ENCODE assay signal across 8 cellular contexts in genomic region chr11:123062892-123063395, GRCh38. TPM values are rescaled to one million over a fixed set of nuclear protein-coding genes. Genes with fewer than 3 reads are reported as not detected.
DNase-seq lines count a peak whose midpoint lies in the region; ATAC-seq, FAIRE-seq and TF ChIP-seq lines count a peak whose summit lies in the region.

No MANE protein-coding gene starts in this region.

- peak overlapping the region; percentile 96 to 100 (median 98) for H3K27ac Mint-ChIP-seq in naive thymus-derived CD8-positive, alpha-beta T cell

- POLR2A ChIA-PET in endothelial cell of umbilical vein (lab: Charles Lee): interaction anchor here (1.1 to 1.6 kb wide), 4 partner anchors 9 to 20 kb away, joined by 3 to 14 read pairs (median 8); no protein-coding TSS in a partner anchor
- POLR2A ChIA-PET in naive thymus-derived CD8-positive, alpha-beta T cell (lab: Charles Lee): interaction anchor here (0.6 to 15.2 kb wide), 22 partner anchors 9 to 1735 kb away, joined by 3 to 220 read pairs (median 8); partner anchors contain the start of gene CRTAM

- H3K27me3 ChIP-seq in SJCRH30 (no peaks in the 10 kb centered on the region), endothelial cell of umbilical vein (ENCODE audit: control insufficient read depth in 2 of 2, insufficient read depth in 2 of 2, low read length in 2 of 2) (no peaks in the 10 kb centered on the region)

- peaks cover 2% of the 10 kb centered on the region for H4K20me1 ChIP-seq in endothelial cell of umbilical vein (replicated peaks; ENCODE audit: control insufficient read depth, extremely low read depth, insufficient read depth, low read length)

- H3K36me3 ChIP-seq in SJCRH30: peaks cover 39% of the 10 kb centered on the region
- H3K36me3 ChIP-seq in endothelial cell of umbilical vein (ENCODE audit: control insufficient read depth in 2 of 2, extremely low read depth in 1 of 2, insufficient read depth in 2 of 2, low read length in 2 of 2): peaks cover 23 to 24% of the 10 kb centered on the region in 2 experiments

- CTCF ChIA-PET in endothelial cell of umbilical vein (lab: Charles Lee): interaction anchor here (1.0 to 2.0 kb wide), 5 partner anchors 9 to 198 kb away, joined by 3 to 10 read pairs (median 6); no protein-coding TSS in a partner anchor

- dilution Hi-C loops in endothelial cell of umbilical vein (cut with MboI; ENCODE audit: extremely low pct_ligation_motif_present, low sequenced_read_pairs): no loop called here

- no peaks in the 10 kb centered on the region for H3K9me3 ChIP-seq in SJCRH30 (replicated peaks)
- no peaks in the 10 kb centered on the region for H3K9me3 ChIP-seq in endothelial cell of umbilical vein (replicated peaks; ENCODE audit: control insufficient read depth, insufficient read depth, low read length)

- peaks cover 50% of the 10 kb centered on the region for H3K79me2 ChIP-seq in endothelial cell of umbilical vein (ENCODE audit: control insufficient read depth, insufficient read depth, low read length)

- BruUV-seq in endothelial cell of umbilical vein (replicated peaks; lab: Mats Ljungman, UMichigan): TSS peak; percentile 71

- FAIRE-seq in endothelial cell of umbilical vein (lab: Jason Lieb, UNC): no peak

- H3K36me3 Mint-ChIP-seq in naive thymus-derived CD8-positive, alpha-beta T cell: peaks cover 41 to 46% (median 41%) of the 10 kb centered on the region in 3 donors

- H3K4me2 ChIP-seq in endothelial cell of umbilical vein (ENCODE audit: insufficient read depth, low read length): peak overlapping the region; percentile 92

- ATAC-seq in naive thymus-derived CD8-positive, alpha-beta T cell: peak; percentile 1 to 13
- no peak for ATAC-seq in GM18498 (IDR thresholded peaks at IDR 0.05; ENCODE audit: unreplicated experiment)
- no peak for ATAC-seq in GM18858 (IDR thresholded peaks at IDR 0.05; ENCODE audit: unreplicated experiment)

- H3K9ac ChIP-seq in endothelial cell of umbilical vein (replicated peaks; ENCODE audit: extremely low read depth, insufficient read depth, low read length): peak overlapping the region; percentile 96

- peak overlapping the region; percentile 96 to 100 (median 99) for H3K4me3 Mint-ChIP-seq in naive thymus-derived CD8-positive, alpha-beta T cell

- H3K4me3 ChIP-seq in HFF-Myc (replicated peaks; ENCODE audit: low read depth, low read length): peak overlapping the region; percentile 90
- peak overlapping the region; percentile 92 for H3K4me3 ChIP-seq in SJCRH30
- H3K4me3 ChIP-seq in endothelial cell of umbilical vein (replicated peaks in 1 of 3; ENCODE audit: insufficient read depth in 1 of 3, low read depth in 1 of 3, low read length in 3 of 3): peak overlapping the region; percentile 12 to 80 (median 66)

- H3K27ac ChIP-seq in SJCRH30 (peak overlapping the region; percentile 100), endothelial cell of umbilical vein (ENCODE audit: insufficient read depth, low read depth, low read length) (peak overlapping the region; percentile 96)

- peaks cover 13% of the 10 kb centered on the region; the same call in 1 of the 2 replicates for H3K4me1 ChIP-seq in SJCRH30
- H3K4me1 ChIP-seq in endothelial cell of umbilical vein (ENCODE audit: control insufficient read depth, extremely low read depth, insufficient read depth, low read length): peaks cover 27% of the 10 kb centered on the region

- intact Hi-C loops in endothelial cell of umbilical vein (cut with micrococcal nuclease): loop anchor here (1.0 to 10.0 kb wide), 10 partner anchors 20 to 1834 kb away; partner anchors contain the start of genes GRAMD1B, JHY, ROBO4 and UBASH3B

- H3K4me1 Mint-ChIP-seq in naive thymus-derived CD8-positive, alpha-beta T cell: peaks cover 37 to 66% (median 53%) of the 10 kb centered on the region in 4 donors

- H2AFZ ChIP-seq in endothelial cell of umbilical vein (ENCODE audit: low read depth, low read length): peak overlapping the region; percentile 27

- peaks cover 0 to 1% (median 0%) of the 10 kb centered on the region in 5 donors for H3K27me3 Mint-ChIP-seq in naive thymus-derived CD8-positive, alpha-beta T cell

- in situ Hi-C loops in Caki2 (cut with HindIII; ENCODE audit: low pct_unique_long_range_greater_than_20kb, low sequenced_read_pairs): loop anchor here (25.0 kb wide), 1 partner anchor 201 kb away; no protein-coding TSS in a partner anchor

- no peaks in the 10 kb centered on the region for H3K9me1 ChIP-seq in endothelial cell of umbilical vein (replicated peaks; ENCODE audit: control insufficient read depth, extremely low read depth, insufficient read depth, low read length)

- TF ChIP-seq CTCF in HFF-Myc (IDR thresholded peaks at IDR 0.05; ENCODE audit: low read depth, low read length, missing control alignments): no peak
- TF ChIP-seq CTCF in endothelial cell of umbilical vein (IDR thresholded peaks at IDR 0.05; ENCODE audit: extremely low read depth in 1 of 2, insufficient read depth in 1 of 2, low read depth in 1 of 2, low read length in 2 of 2): no peak

- DNase-seq in Caki2 (ENCODE audit: low read depth) (peak; percentile 49), HFF-Myc (ENCODE audit: extremely low read depth, low read depth) (no peak), SJCRH30 (peak in 1 of 2 experiments; percentile 40), endothelial cell of umbilical vein (ENCODE audit: low read depth, low spot score) (no peak), UCSD-AML1 (lab: John Stamatoyannopoulos, UW; ENCODE audit: unreplicated experiment) (no peak)
- DNase-seq in naive thymus-derived CD8-positive, alpha-beta T cell: no peak

- peak; percentile 68 for TF ChIP-seq POLR2A in endothelial cell of umbilical vein (IDR thresholded peaks at IDR 0.05; ENCODE audit: low read depth, low read length)

- H3K9me3 Mint-ChIP-seq in naive thymus-derived CD8-positive, alpha-beta T cell: peaks cover 0 to 2% (median 0%) of the 10 kb centered on the region in 9 donors

TF ChIP-seq in endothelial cell of umbilical vein, 7 proteins besides CTCF, POLR2A, EP300 and RAD21:
- TF ChIP-seq JUN (IDR thresholded peaks at IDR 0.05; ENCODE audit: borderline replicate concordance, insufficient read depth, insufficient read length, low read depth) (no peak), FOS (IDR thresholded peaks at IDR 0.05; ENCODE audit: borderline replicate concordance, insufficient read depth, low read length) (no peak), GATA2 (IDR thresholded peaks at IDR 0.05; ENCODE audit: insufficient read depth, insufficient read length, low read depth, low read length) (no peak), MYC (IDR thresholded peaks at IDR 0.05; ENCODE audit: low read depth, low read length) (no peak), EZH2 (IDR thresholded peaks at IDR 0.05; ENCODE audit: borderline replicate concordance, low read depth, low read length, severe bottlenecking) (no peak), POLR2AphosphoS5 (IDR thresholded peaks at IDR 0.05; ENCODE audit: insufficient read depth, low read depth, low read length) (no peak), MAX (IDR thresholded peaks at IDR 0.05; ENCODE audit: insufficient read depth, insufficient read length) (no peak)

RNA-seq across cellular contexts. Expression of gene HSPA8, which starts 1.0 kb away (rescaled TPM):
- 1,733 and 2,309 TPM in 2 replicates for total RNA-seq in Caki2 (2014; rRNA removed; shearing (Covaris generic); ENCODE audit: low replicate concordance)
- 2,768 and 2,819 TPM in 2 replicates for total RNA-seq in SJCRH30 (2014; rRNA removed; shearing (Covaris generic))
- 1,573 and 1,728 TPM in 2 replicates for total RNA-seq in endothelial cell of umbilical vein
- polyA plus RNA-seq in endothelial cell of umbilical vein: 1,383 and 1,403 TPM in 2 replicates
- polyA plus RNA-seq in endothelial cell of umbilical vein (2011; cell fraction: cytosol; rRNA removed): 1,786 and 2,092 TPM in 2 replicates
- 1,186 and 1,234 TPM in 2 replicates for polyA plus RNA-seq in endothelial cell of umbilical vein (2011; cell fraction: nucleus; rRNA removed)
- polyA plus RNA-seq in endothelial cell of umbilical vein (2012): 1,835 and 3,311 TPM in 2 replicates
- 2,807 and 3,163 TPM in 2 replicates for polyA minus RNA-seq in endothelial cell of umbilical vein
- polyA minus RNA-seq in endothelial cell of umbilical vein (2011; cell fraction: cytosol; rRNA and poly(A)+ RNA removed): 881 TPM
- 478 and 763 TPM in 2 replicates for polyA minus RNA-seq in endothelial cell of umbilical vein (2011; cell fraction: nucleus; rRNA and poly(A)+ RNA removed)
- 100 to 1,000 TPM; 892 to 941 TPM for total RNA-seq in naive thymus-derived CD8-positive, alpha-beta T cell
- polyA plus RNA-seq in naive thymus-derived CD8-positive, alpha-beta T cell: 1,000 to 10,000 TPM; 1,075 to 1,399 (median 1,151) TPM

Comparison
In these comparisons a context has a peak if more than half of its experiments do, and no peak if none do; other contexts are left out.
1. ATAC-seq: peak in naive thymus-derived CD8-positive, alpha-beta T cell (2 of 2); none in GM18498 (single experiment) and GM18858 (single experiment).
2. Peak in every context shown above with its lines, with median percentiles within 50 percentile points of each other: H3K4me3 ChIP-seq.